ENCODE assay signal across 18 cellular contexts in the genomic region with DNA sequence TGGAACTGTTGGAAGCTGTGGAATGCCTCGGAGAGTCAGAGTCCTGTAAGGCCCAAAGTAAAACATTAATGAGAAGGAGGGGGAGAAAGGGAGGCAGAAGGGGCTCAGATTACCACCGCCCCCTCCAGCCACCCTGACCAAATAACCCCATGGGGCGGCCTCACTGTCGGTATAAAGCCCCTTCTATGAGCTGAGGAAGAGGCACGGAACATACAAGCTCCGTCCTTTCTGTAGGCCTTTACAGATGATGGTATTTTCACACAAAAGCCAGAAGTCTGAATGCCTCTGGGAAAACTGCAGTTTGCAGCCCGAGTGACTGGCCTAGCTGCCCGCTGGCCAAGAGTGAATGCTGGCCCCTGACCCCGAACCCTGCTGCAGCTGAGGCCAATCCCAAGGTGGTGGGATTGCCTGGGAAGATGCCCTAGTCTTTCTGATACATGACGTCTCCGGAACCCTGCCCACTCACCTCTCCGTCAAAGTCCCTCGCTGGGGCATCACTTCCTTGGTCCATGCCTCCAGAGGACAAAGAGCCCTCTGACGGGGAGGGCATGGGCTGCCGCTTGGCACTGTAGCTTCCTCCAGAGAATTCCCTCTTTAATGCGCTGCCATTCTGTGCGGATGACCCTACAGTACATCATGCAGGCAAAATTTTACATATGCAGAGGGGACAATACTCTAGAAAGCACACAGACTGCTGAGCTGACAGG. TPM values are rescaled to one million over a fixed set of nuclear protein-coding genes. Genes with fewer than 3 reads are reported as not detected.
DNase-seq lines count a peak whose midpoint lies in the region; ATAC-seq, FAIRE-seq and TF ChIP-seq lines count a peak whose summit lies in the region.
"Had no signal": no experiment of that assay in that cellular context is flagged by ENCODE, and none has a peak within 500 bp of the region (broad histone marks: within the 10 kb centered on the region; RNA-seq: fewer than 3 reads in every experiment).

No MANE protein-coding gene starts in this region.

- peak overlapping the region; percentile 45 for H4K8ac ChIP-seq in H1 (ENCODE audit: extremely low read depth, insufficient read depth, low read length)

- H3K4me3 ChIP-seq in H7 (ENCODE audit: insufficient read depth, low read depth, low read length) = no peak overlapping the region
- no peak overlapping the region for H3K4me3 ChIP-seq in H1 (ENCODE audit: extremely low read depth in 1 of 4, insufficient read depth in 2 of 4, low read depth in 3 of 4, low read length in 4 of 4)
- H3K4me3 ChIP-seq in sigmoid colon = no peak overlapping the region

- H2BK5ac ChIP-seq in H1 (ENCODE audit: low read depth, low read length) = 0 out of 2 replicates have a peak overlapping the region, but pooled peaks have one; percentile 15

- H3K23ac ChIP-seq in H1 (ENCODE audit: insufficient read length) = no peak overlapping the region

- no peak overlapping the region for H3K18ac ChIP-seq in H1 (ENCODE audit: extremely low read depth, low read length)

- H2AFZ ChIP-seq in H1 (ENCODE audit: low read length) = no peak overlapping the region

- H3K79me2 ChIP-seq in H1 (ENCODE audit: control insufficient read depth in 1 of 2, insufficient read depth in 2 of 2, low read length in 2 of 2) = no peaks in the 10 kb centered on the region

- CTCF ChIA-PET in H1 (lab: Charles Lee; ENCODE audit: partially characterized antibody) = interaction anchor here (0.7 to 2.1 kb wide), 8 partner anchors 9 to 483 kb away, joined by 3 to 7 read pairs (median 4); no protein-coding TSS in a partner anchor

- peaks cover 2% of the 10 kb centered on the region; the same call in 1 of the 2 replicates for H3K23me2 ChIP-seq in H1 (ENCODE audit: low read depth, low read length)

- H3K4me2 ChIP-seq in H1 (ENCODE audit: insufficient read depth in 1 of 2, low read depth in 2 of 2, low read length in 2 of 2) = peak overlapping the region in 1 of 2 experiments; percentile 26; a peak in 2 of 4 replicates

- H3K79me1 ChIP-seq in H1 (ENCODE audit: low read depth, low read length) = no peaks in the 10 kb centered on the region

- no peaks in the 10 kb centered on the region for H3K27me3 ChIP-seq in H7 (ENCODE audit: control insufficient read depth, insufficient read depth, low read length)
- H3K27me3 ChIP-seq in H1 (replicated peaks in 1 of 4; ENCODE audit: control insufficient read depth in 3 of 4, extremely low read depth in 1 of 4, insufficient read depth in 3 of 4, low read length in 3 of 4) = no peaks in the 10 kb centered on the region
- H3K27me3 ChIP-seq in sigmoid colon = no peaks in the 10 kb centered on the region

- TF ChIP-seq RAD21 in H1 (IDR thresholded peaks at IDR 0.05 in 1 of 2, conservative IDR thresholded peaks at IDR 0.05 in 1 of 2; ENCODE audit: low read depth in 2 of 2, low read length in 2 of 2) = no peak

- 85% methylated on average over 17 of the region's 17 CpGs; no CpG with 5 or more reads in 1 of the 2 experiments for WGBS in H1 (ENCODE audit: extremely low coverage in 1 of 2, insufficient coverage in 1 of 2, insufficient read length in 1 of 2, insufficient replicate concordance in 2 of 2, low coverage in 1 of 2, low lambda C conversion rate in 2 of 2, missing lambda C conversion rate in 1 of 2), 2 experiments
- 91 to 94% methylated on average over 17 of the region's 17 CpGs for WGBS in sigmoid colon, 2 donors

- peak; percentile 49 for DNase-seq in H7
- peak in 1 of 2 experiments; percentile 44 for DNase-seq in H1 (ENCODE audit: low read depth in 1 of 2, low spot score in 2 of 2)
- DNase-seq in medulla oblongata (ENCODE audit: extremely low spot score) = peak; percentile 64
- no peak for DNase-seq in sigmoid colon
- no peak for DNase-seq in inferior parietal cortex (ENCODE audit: extremely low spot score)
- DNase-seq: activated CD4-positive, alpha-beta T cell treated with anti-CD3 and anti-CD28 coated beads for 4 hours; KG1; mammary epithelial cell; naive B cell; NCI-H1694; NCI-H748 treated with DMSO at 0.1 percent for 48 hours; SHP77; stimulated activated CD4-positive, alpha-beta T cell treated with anti-CD3 and anti-CD28 coated beads, Interleukin-4, amount 100 ng/mL, for 4 hours; SW 1271 had no signal

- H3K56ac ChIP-seq in H1 (replicated peaks; ENCODE audit: insufficient read length, low read depth, low read length) = no peak overlapping the region

- H2BK15ac ChIP-seq in H1 (ENCODE audit: low read length) = no peak overlapping the region; the same call in 1 of the 2 replicates

- H2BK20ac ChIP-seq in H1 (ENCODE audit: low read length) = 0 out of 2 replicates have a peak overlapping the region, but pooled peaks have one; percentile 25

- H3K27ac ChIP-seq in H1 (ENCODE audit: low read depth, low read length) (no peak overlapping the region), sigmoid colon (peak overlapping the region; percentile 22 to 50 (median 32))
- H3K27ac ChIP-seq: C4-2B had no signal

- no peak overlapping the region for H3K14ac ChIP-seq in H1 (ENCODE audit: insufficient read length)

- H3K9me3 ChIP-seq in H1 (ENCODE audit: insufficient read depth in 2 of 2, low read depth in 1 of 2, low read length in 1 of 2) (no peaks in the 10 kb centered on the region), sigmoid colon (no peaks in the 10 kb centered on the region)

- POLR2A ChIA-PET in H1 (lab: Charles Lee; ENCODE audit: partially characterized antibody) = interaction anchor here (1.1 to 2.3 kb wide), 5 partner anchors 9 to 325 kb away, joined by 3 to 8 read pairs (median 3); partner anchors contain the start of gene COQ8A

- no peak overlapping the region for H2AK5ac ChIP-seq in H1 (ENCODE audit: low read depth, low read length)

- TF ChIP-seq POLR2A in H1 (IDR thresholded peaks at IDR 0.05; ENCODE audit: control extremely low read depth in 1 of 2, low read depth in 2 of 2, low read length in 2 of 2) (no peak), sigmoid colon (IDR thresholded peaks at IDR 0.05) (no peak)

- TF ChIP-seq CTCF in H1 (IDR thresholded peaks at IDR 0.05; ENCODE audit: control extremely low read depth in 1 of 3, insufficient read depth in 1 of 3, low read depth in 1 of 3, low read length in 3 of 3) (no peak), sigmoid colon (IDR thresholded peaks at IDR 0.05) (no peak)

- no peak overlapping the region for H2BK120ac ChIP-seq in H1 (replicated peaks; ENCODE audit: low read depth, low read length)

- ATAC-seq in GM18511 (IDR thresholded peaks at IDR 0.05; ENCODE audit: unreplicated experiment) = no peak
- no peak for ATAC-seq in GM19455 (IDR thresholded peaks at IDR 0.05; ENCODE audit: unreplicated experiment)
- ATAC-seq in HG02571 (IDR thresholded peaks at IDR 0.05; ENCODE audit: unreplicated experiment) = no peak

- H3K36me3 ChIP-seq in H7 (replicated peaks; ENCODE audit: control insufficient read depth, insufficient read depth, low read length) (no peaks in the 10 kb centered on the region; the same call in none of the 2 replicates), H1 (ENCODE audit: control insufficient read depth in 2 of 4, insufficient read depth in 4 of 4, low read length in 3 of 4) (no peaks in the 10 kb centered on the region), sigmoid colon (peaks cover 0 to 19% (median 3%) of the 10 kb centered on the region in 4 donors)

- FAIRE-seq in H1 (lab: Jason Lieb, UNC) = no peak

- intact Hi-C loops in sigmoid colon (cut with DNase I) = loop anchor here (5.0 kb wide), 1 partner anchor 443 kb away; no protein-coding TSS in a partner anchor

- no peak overlapping the region for H3K9ac ChIP-seq in H1 (replicated peaks in 1 of 4; ENCODE audit: extremely low read depth in 1 of 4, low read depth in 3 of 4, low read length in 3 of 4)

- H3K4me1 ChIP-seq in H1 (replicated peaks in 1 of 4; ENCODE audit: control insufficient read depth in 3 of 4, insufficient read depth in 4 of 4, low read length in 3 of 4) = peaks cover 2 to 13% (median 8%) of the 10 kb centered on the region in 4 experiments
- H3K4me1 ChIP-seq in sigmoid colon = peaks cover 0 to 24% (median 16%) of the 10 kb centered on the region in 4 donors

- no peak for TF ChIP-seq EP300 in H1 (IDR thresholded peaks at IDR 0.05; ENCODE audit: borderline replicate concordance in 1 of 2, low read depth in 2 of 2, low read length in 2 of 2)
- TF ChIP-seq EP300 in sigmoid colon (IDR thresholded peaks at IDR 0.05) = no peak

- peak overlapping the region; percentile 45; the same call in 1 of the 2 replicates for H2BK12ac ChIP-seq in H1 (ENCODE audit: low read depth, low read length)

- H3K4ac ChIP-seq in H1 (replicated peaks; ENCODE audit: insufficient read length, low read depth, low read length) = no peak overlapping the region

- H4K20me1 ChIP-seq in H1 (replicated peaks in 1 of 2; ENCODE audit: control insufficient read depth in 1 of 2, insufficient read depth in 2 of 2, low read length in 2 of 2) = no peaks in the 10 kb centered on the region

- no peak overlapping the region for H4K5ac ChIP-seq in H1 (ENCODE audit: insufficient read length, low read depth, low read length)

- no peak overlapping the region for H4K91ac ChIP-seq in H1 (replicated peaks; ENCODE audit: insufficient read length, low read length)

TF ChIP-seq in H1, 55 proteins besides CTCF, POLR2A, EP300 and RAD21:
- no peak for TF ChIP-seq TAF1 (IDR thresholded peaks at IDR 0.05; ENCODE audit: low read depth, low read length)
- TF ChIP-seq KDM5A (IDR thresholded peaks at IDR 0.05; ENCODE audit: low read length) = no peak
- no peak for TF ChIP-seq ZNF274 (IDR thresholded peaks at IDR 0.05; ENCODE audit: borderline replicate concordance, extremely low read depth, low read length)
TF ChIP-seq in H1: peak in this region for 0.

RNA-seq across cellular contexts. Expression of gene COQ8A, which starts 54.4 kb away (rescaled TPM):
- total RNA-seq in H7 (2014; rRNA removed; shearing (Covaris generic)) = 35.8 and 52.5 TPM in 2 replicates
- total RNA-seq in H1 (2021; fragmentation: NEBNext Ultra II Directional; extraction: Animal tissue kit (Norgen Biotek cat#: 25700)) = 38.9 and 39.0 TPM in 2 replicates
- polyA plus RNA-seq in H1 (2011; rRNA removed) (28.5 and 40.2 TPM in 2 replicates), sigmoid colon (10 to 100 TPM; 20.3 to 60.2 (median 20.4) TPM)
- polyA plus RNA-seq in H1 (2011; cell fraction: cytosol; rRNA removed) = 38.6 TPM
- polyA plus RNA-seq in H1 (2011; cell fraction: nucleus; rRNA removed) = 61.2 TPM
- 27.1 to 32.5 TPM (median 31.3 TPM) in 4 replicates for polyA plus RNA-seq in H1 (2012, experiment 1 of 2)
- polyA plus RNA-seq in H1 (2012, experiment 2 of 2) = 35.2 TPM
- 17.0 TPM for polyA plus RNA-seq in H1 (2013, experiment 1 of 2)
- polyA plus RNA-seq in H1 (2013, experiment 2 of 2) = 17.1 TPM
- polyA minus RNA-seq in H1 (2011; rRNA and poly(A)+ RNA removed) = 19.0 and 25.9 TPM in 2 replicates
- polyA minus RNA-seq in H1 (2011; cell fraction: cytosol; rRNA and poly(A)+ RNA removed) = 16.7 TPM
- 16.0 TPM for polyA minus RNA-seq in H1 (2011; cell fraction: nucleus; rRNA and poly(A)+ RNA removed)
- total RNA-seq in sigmoid colon = 100 to 1,000 TPM in 2 of 4 donors, 10 to 100 TPM in 2; 57.8 to 129 (median 91.6) TPM

Comparison
In these comparisons a context has a peak if more than half of its experiments do, and no peak if none do; other contexts are left out.
1. DNase-seq: peak in H7 (single experiment) and medulla oblongata (single experiment); none in sigmoid colon (single experiment) and inferior parietal cortex (single experiment).